10 cellular contexts compared by ENCODE assay signal in genomic region chr19:17406887-17407196, GRCh38. TPM values are rescaled to one million over a fixed set of nuclear protein-coding genes. Genes with fewer than 3 reads are reported as not detected.
DNase-seq lines count a peak whose midpoint lies in the region; ATAC-seq lines count a peak whose summit lies in the region.
"Had no signal": no experiment of that assay in that cellular context is flagged by ENCODE, and none has a peak within 500 bp of the region (broad histone marks: within the 10 kb centered on the region; RNA-seq: fewer than 3 reads in every experiment).

No MANE protein-coding gene starts in this region.

- H3K9me3 Mint-ChIP-seq in T-helper 1 cell treated with Interleukin-12 subunit alpha and Interleukin-12 subunit beta and Interleukin-4 antibody, amounts not matched to agents 30 μg/mL and 1 μg/mL, for 36 hours: no peaks in the 10 kb centered on the region
- no peaks in the 10 kb centered on the region for H3K9me3 Mint-ChIP-seq in T-helper 2 cell treated with Interferon-gamma antibody and Interleukin-4, amounts not matched to agents 5 μg/mL and 100 μg/mL, for 36 hours

- no peaks in the 10 kb centered on the region for H3K27me3 Mint-ChIP-seq in T-helper 1 cell treated with Interleukin-12 subunit alpha and Interleukin-12 subunit beta and Interleukin-4 antibody, amounts not matched to agents 30 μg/mL and 1 μg/mL, for 36 hours (ENCODE audit: low read depth)
- H3K27me3 Mint-ChIP-seq in T-helper 2 cell treated with Interferon-gamma antibody and Interleukin-4, amounts not matched to agents 5 μg/mL and 100 μg/mL, for 36 hours (ENCODE audit: low read depth): no peaks in the 10 kb centered on the region

- H3K9ac ChIP-seq in subcutaneous abdominal adipose tissue (ENCODE audit: low read length in 5 of 5): peak overlapping the region in 3 of 5 donors; percentile 3 to 73 (median 61)

- no peaks in the 10 kb centered on the region for H3K9me3 ChIP-seq in subcutaneous abdominal adipose tissue (ENCODE audit: control insufficient read depth in 5 of 5, low read length in 5 of 5)

- ATAC-seq in left lobe of liver: peak; percentile 71

- H3K27ac ChIP-seq in subcutaneous abdominal adipose tissue (ENCODE audit: low read depth, low read length): peak overlapping the region; percentile 90

- peaks cover 3 to 50% (median 28%) of the 10 kb centered on the region in 5 donors for H3K4me1 ChIP-seq in subcutaneous abdominal adipose tissue (ENCODE audit: control insufficient read depth in 5 of 5, insufficient read depth in 5 of 5, low read length in 5 of 5)

- H3K36me3 ChIP-seq in subcutaneous abdominal adipose tissue (ENCODE audit: control insufficient read depth in 5 of 5, insufficient read depth in 5 of 5, low read length in 5 of 5): peaks cover 0 to 10% (median 4%) of the 10 kb centered on the region in 5 donors

- peaks cover 0 to 3% (median 0%) of the 10 kb centered on the region in 5 donors for H3K27me3 ChIP-seq in subcutaneous abdominal adipose tissue (ENCODE audit: control insufficient read depth in 5 of 5, insufficient read depth in 4 of 5, low read length in 5 of 5)

- DNase-seq in T-helper 1 cell (no peak), left lobe of liver (ENCODE audit: low spot score) (no peak), activated gamma-delta T cell (lab: John Stamatoyannopoulos, UW) (no peak), iPS-NIHi11 (ENCODE audit: low spot score) (no peak)
- no peak for DNase-seq in T-helper 2 cell treated with Interferon-gamma antibody and Interleukin-4, amounts not matched to agents 5 μg/mL and 100 μg/mL, for 36 hours (ENCODE audit: low spot score)
- no peak for DNase-seq in stimulated activated CD4-positive, alpha-beta T cell treated with anti-CD3 and anti-CD28 coated beads, Interleukin-4, amount 100 ng/mL, for 4 hours
- DNase-seq: NCI-H2171 had no signal

- peaks cover 33% of the 10 kb centered on the region for H3K4me1 Mint-ChIP-seq in T-helper 1 cell treated with Interleukin-12 subunit alpha and Interleukin-12 subunit beta and Interleukin-4 antibody, amounts not matched to agents 30 μg/mL and 1 μg/mL, for 36 hours (ENCODE audit: low read depth)
- H3K4me1 Mint-ChIP-seq in T-helper 2 cell treated with Interferon-gamma antibody and Interleukin-4, amounts not matched to agents 5 μg/mL and 100 μg/mL, for 36 hours (ENCODE audit: low read depth): peaks cover 25% of the 10 kb centered on the region

- peak overlapping the region; percentile 74 for H3K27ac Mint-ChIP-seq in T-helper 1 cell treated with Interleukin-12 subunit alpha and Interleukin-12 subunit beta and Interleukin-4 antibody, amounts not matched to agents 30 μg/mL and 1 μg/mL, for 36 hours
- peak overlapping the region; percentile 89 for H3K27ac Mint-ChIP-seq in T-helper 2 cell treated with Interferon-gamma antibody and Interleukin-4, amounts not matched to agents 5 μg/mL and 100 μg/mL, for 36 hours

- peaks cover 20% of the 10 kb centered on the region for H3K36me3 Mint-ChIP-seq in T-helper 1 cell treated with Interleukin-12 subunit alpha and Interleukin-12 subunit beta and Interleukin-4 antibody, amounts not matched to agents 30 μg/mL and 1 μg/mL, for 36 hours (ENCODE audit: low read depth)
- H3K36me3 Mint-ChIP-seq in T-helper 2 cell treated with Interferon-gamma antibody and Interleukin-4, amounts not matched to agents 5 μg/mL and 100 μg/mL, for 36 hours (ENCODE audit: low read depth): peaks cover 32% of the 10 kb centered on the region

- H3K4me3 Mint-ChIP-seq in T-helper 1 cell treated with Interleukin-12 subunit alpha and Interleukin-12 subunit beta and Interleukin-4 antibody, amounts not matched to agents 30 μg/mL and 1 μg/mL, for 36 hours: peak overlapping the region; percentile 88
- peak overlapping the region; percentile 95 for H3K4me3 Mint-ChIP-seq in T-helper 2 cell treated with Interferon-gamma antibody and Interleukin-4, amounts not matched to agents 5 μg/mL and 100 μg/mL, for 36 hours

- peak overlapping the region; percentile 19 to 84 (median 79) for H3K4me3 ChIP-seq in subcutaneous abdominal adipose tissue (ENCODE audit: low read depth in 1 of 5, low read length in 5 of 5)

RNA-seq across cellular contexts. Expression of gene BST2, which starts 1.4 kb away (rescaled TPM):
- total RNA-seq in left lobe of liver: 103 TPM

RNA-seq across cellular contexts. Expression of gene CCDC194, which starts 12.8 kb away (rescaled TPM):
- 0.50 TPM for total RNA-seq in left lobe of liver
- total RNA-seq: subcutaneous adipose tissue had no signal

RNA-seq across cellular contexts. Expression of gene MVB12A, which starts 13.0 kb away (rescaled TPM):
- 22.6 TPM for total RNA-seq in left lobe of liver

RNA-seq across cellular contexts. Expression of gene PLVAP, which starts 29.7 kb away (rescaled TPM):
- 4.6 TPM for total RNA-seq in left lobe of liver

RNA-seq across cellular contexts. Expression of gene TMEM221, which starts 41.6 kb away (rescaled TPM):
- total RNA-seq in left lobe of liver: 0.15 TPM
